8 cellular contexts compared by ENCODE assay signal in genomic region chrX:22135994-22136684, GRCh38.
DNase-seq lines count a peak whose midpoint lies in the region; ATAC-seq and TF ChIP-seq lines count a peak whose summit lies in the region.

No MANE protein-coding gene starts in this region.

- H3K27me3 ChIP-seq in fibroblast of lung (ENCODE audit: control insufficient read depth, insufficient read depth, low read length), result no peaks in the 10 kb centered on the region

- peak overlapping the region; percentile 43 for H3K4me3 Mint-ChIP-seq in T-helper 17 cell
- peak overlapping the region; percentile 10 for H3K4me3 Mint-ChIP-seq in neural crest cell

- H3K9me3 ChIP-seq in T-helper 17 cell (ENCODE audit: control insufficient read depth, low read length, poor library complexity, severe bottlenecking) (no peaks in the 10 kb centered on the region), fibroblast of lung (ENCODE audit: control insufficient read depth, insufficient read depth, low read depth, low read length) (no peaks in the 10 kb centered on the region)

- ATAC-seq in T-helper 17 cell, result peak; percentile 50
- no peak for ATAC-seq in GM19324 (IDR thresholded peaks at IDR 0.05; ENCODE audit: low FRiP score, unreplicated experiment)
- no peak for ATAC-seq in GM18870 (IDR thresholded peaks at IDR 0.05; ENCODE audit: unreplicated experiment)

- DNase-seq in stimulated activated CD4-positive, alpha-beta T cell treated with anti-CD3 and anti-CD28 coated beads, Interleukin-4, amount 100 ng/mL, for 24 hours, result peak; percentile 28
- DNase-seq in stimulated activated CD4-positive, alpha-beta T cell treated with anti-CD3 and anti-CD28 coated beads, Interleukin-1b, Interleukin-23, amount 100 ng/mL, for 48 hours, result no peak
- DNase-seq in M059J (ENCODE audit: low read depth) (peak; percentile 81), T-helper 17 cell (no peak), fibroblast of lung (ENCODE audit: low read depth in 2 of 2) (peak; percentile 76 to 84), neural crest cell (ENCODE audit: low read depth, low spot score) (peak; percentile 61)

- H3K4me1 ChIP-seq in fibroblast of lung (ENCODE audit: control insufficient read depth, extremely low read depth, insufficient read depth, low read length), result peaks cover 13% of the 10 kb centered on the region

- no peak overlapping the region for H3K27ac Mint-ChIP-seq in T-helper 17 cell
- H3K27ac Mint-ChIP-seq in neural crest cell (ENCODE audit: unreplicated experiment), result peak overlapping the region; percentile 52

- no peaks in the 10 kb centered on the region for H3K9me3 Mint-ChIP-seq in neural crest cell

- peak overlapping the region in 2 of 4 experiments; percentile 8 to 10 for H3K4me3 ChIP-seq in fibroblast of lung (replicated peaks in 1 of 4; ENCODE audit: control extremely low read depth in 1 of 4, insufficient read depth in 1 of 4, low read depth in 3 of 4, low read length in 4 of 4)

- peak overlapping the region; percentile 51 for H2AFZ ChIP-seq in fibroblast of lung (ENCODE audit: low read length)

- TF ChIP-seq CTCF in fibroblast of lung (conservative IDR thresholded peaks at IDR 0.05 in 1 of 2, IDR thresholded peaks at IDR 0.05 in 1 of 2; ENCODE audit: low read depth in 1 of 2, low read length in 2 of 2) (peak; percentile 49 to 55), neural crest cell (conservative IDR thresholded peaks at IDR 0.05) (peak; percentile 91)

- H3K27ac ChIP-seq in fibroblast of lung (ENCODE audit: insufficient read depth, low read length), result peak overlapping the region; percentile 43

- H3K4me1 Mint-ChIP-seq in T-helper 17 cell (no peaks in the 10 kb centered on the region), neural crest cell (peaks cover 36% of the 10 kb centered on the region)

- H3K36me3 ChIP-seq in fibroblast of lung (ENCODE audit: control insufficient read depth, insufficient read depth, low read length), result no peaks in the 10 kb centered on the region

- H3K27me3 Mint-ChIP-seq in T-helper 17 cell (no peaks in the 10 kb centered on the region), neural crest cell (ENCODE audit: low read depth) (no peaks in the 10 kb centered on the region)

- peak overlapping the region; percentile 68 for H3K4me2 ChIP-seq in fibroblast of lung (ENCODE audit: extremely low read depth, insufficient read depth, low read length)

- no peaks in the 10 kb centered on the region for H4K20me1 ChIP-seq in fibroblast of lung (ENCODE audit: control insufficient read depth, extremely low read depth, insufficient read depth, low read length)

- no peaks in the 10 kb centered on the region for H3K79me2 ChIP-seq in fibroblast of lung (ENCODE audit: control insufficient read depth, insufficient read depth, low read length)

- H3K36me3 Mint-ChIP-seq in T-helper 17 cell (ENCODE audit: low read depth), result no peaks in the 10 kb centered on the region
- H3K36me3 Mint-ChIP-seq in neural crest cell (ENCODE audit: low read depth), result no peaks in the 10 kb centered on the region

- no peak overlapping the region for H3K9ac ChIP-seq in fibroblast of lung (ENCODE audit: insufficient read depth, low read length)

Comparison
In these comparisons a context has a peak if more than half of its experiments do, and no peak if none do; other contexts are left out.
1. DNase-seq: peak in stimulated activated CD4-positive, alpha-beta T cell treated with anti-CD3 and anti-CD28 coated beads, Interleukin-4, amount 100 ng/mL, for 24 hours (single experiment), M059J (single experiment), fibroblast of lung (2 of 2) and neural crest cell (single experiment); none in stimulated activated CD4-positive, alpha-beta T cell treated with anti-CD3 and anti-CD28 coated beads, Interleukin-1b, Interleukin-23, amount 100 ng/mL, for 48 hours (single experiment) and T-helper 17 cell (0 of 3).